Comparison of ENCODE assay signal across 8 cellular contexts in the genomic region with DNA sequence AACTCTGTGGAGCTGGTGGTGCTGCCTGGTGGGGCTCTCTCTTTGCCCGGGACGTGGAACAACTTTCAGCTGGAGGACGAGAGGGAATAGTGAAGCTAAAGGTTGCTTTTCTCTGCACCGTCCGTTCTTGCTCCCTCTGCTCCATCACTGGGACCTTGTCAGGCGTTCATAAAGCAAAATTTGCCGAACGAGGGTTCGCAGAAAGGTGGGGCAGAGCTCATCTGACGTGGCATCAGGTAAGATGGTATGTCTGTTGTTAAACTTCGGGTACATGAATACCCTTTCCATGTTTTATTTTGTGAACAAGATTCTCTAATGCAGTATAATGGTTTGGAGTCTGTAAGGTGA. TPM values are rescaled to one million over a fixed set of nuclear protein-coding genes. Genes with fewer than 3 reads are reported as not detected.
DNase-seq lines count a peak whose midpoint lies in the region; ATAC-seq and TF ChIP-seq lines count a peak whose summit lies in the region.

No MANE protein-coding gene starts in this region.

- H3K4me3 Mint-ChIP-seq in glutamatergic neuron (ENCODE audit: unreplicated experiment), result peak overlapping the region; percentile 95

- H3K4me3 ChIP-seq in rectal smooth muscle tissue (ENCODE audit: low read length), result peak overlapping the region; percentile 97

- H3K4me1 ChIP-seq in rectal smooth muscle tissue (ENCODE audit: control insufficient read depth, insufficient read depth, low read length), result peaks cover 3% of the 10 kb centered on the region

- no peaks in the 10 kb centered on the region for H3K36me3 ChIP-seq in rectal smooth muscle tissue (ENCODE audit: control insufficient read depth, insufficient read depth, low read length)

- DNase-seq in activated CD4-positive, alpha-beta T cell treated with anti-CD3 and anti-CD28 coated beads, Interleukin-2, amount 50 U/mL, for 1 hour, result peak; percentile 9
- DNase-seq in activated CD4-positive, alpha-beta T cell treated with anti-CD3 and anti-CD28 coated beads for 1 hour, result no peak
- no peak for DNase-seq in glutamatergic neuron
- DNase-seq in NCI-H187 treated with DMSO at 0.1 percent for 48 hours (lab: John Stamatoyannopoulos, UW), result no peak
- no peak for DNase-seq in G401 (ENCODE audit: low spot score)

- peaks cover 4% of the 10 kb centered on the region for H3K4me1 Mint-ChIP-seq in glutamatergic neuron (ENCODE audit: low read depth, unreplicated experiment)

- peak overlapping the region; percentile 60 for H3K27ac Mint-ChIP-seq in glutamatergic neuron (ENCODE audit: unreplicated experiment)

- ATAC-seq in HG03045 (IDR thresholded peaks at IDR 0.05; ENCODE audit: unreplicated experiment), result no peak

- in situ Hi-C loops in G401 (cut with HindIII; ENCODE audit: low sequenced_read_pairs), result no loop called here

- peak overlapping the region; percentile 34 for H3K9ac ChIP-seq in rectal smooth muscle tissue (ENCODE audit: low read length)

- H3K27me3 Mint-ChIP-seq in glutamatergic neuron (ENCODE audit: unreplicated experiment), result no peaks in the 10 kb centered on the region

- H3K9me3 Mint-ChIP-seq in glutamatergic neuron (ENCODE audit: unreplicated experiment), result no peaks in the 10 kb centered on the region

- H3K27ac ChIP-seq in VCaP (peak overlapping the region; percentile 85), rectal smooth muscle tissue (ENCODE audit: low read depth, low read length) (peak overlapping the region; percentile 77)

- no peaks in the 10 kb centered on the region for H3K36me3 Mint-ChIP-seq in glutamatergic neuron (ENCODE audit: unreplicated experiment)

- TF ChIP-seq CTCF in VCaP (conservative IDR thresholded peaks at IDR 0.05), result no peak
- TF ChIP-seq CTCF in glutamatergic neuron (IDR thresholded peaks at IDR 0.05; ENCODE audit: partially characterized antibody, unreplicated experiment), result no peak

- H3K27me3 ChIP-seq in rectal smooth muscle tissue (ENCODE audit: control insufficient read depth, insufficient read depth, low read length), result no peaks in the 10 kb centered on the region

RNA-seq across cellular contexts. Expression of a gene that starts 0.4 kb away (rescaled TPM):
- 21.1 TPM for total RNA-seq in glutamatergic neuron (ENCODE audit: unreplicated experiment)
- total RNA-seq in G401 (2014; rRNA removed; shearing (Covaris generic)), result 17.7 and 21.4 TPM in 2 replicates

RNA-seq across cellular contexts. Expression of a gene that starts 20.6 kb away (rescaled TPM):
- 26.4 TPM for total RNA-seq in glutamatergic neuron (ENCODE audit: unreplicated experiment)
- total RNA-seq in G401 (2014; rRNA removed; shearing (Covaris generic)), result 16.6 and 27.3 TPM in 2 replicates
